In genomic region chr16:67528870-67529638, GRCh38 we compare ENCODE assay signal across 8 cellular contexts. TPM values are rescaled to one million over a fixed set of nuclear protein-coding genes. Genes with fewer than 3 reads are reported as not detected.
DNase-seq lines count a peak whose midpoint lies in the region; ATAC-seq, FAIRE-seq and TF ChIP-seq lines count a peak whose summit lies in the region.

No MANE protein-coding gene starts in this region.

- DNase-seq in AG08396 (ENCODE audit: low spot score) (peak; percentile 71), RPMI8226 (peak; percentile 71), cerebellum (ENCODE audit: low spot score) (peak; percentile 42), HepG2 (ENCODE audit: low spot score) (no peak), substantia nigra (lab: John Stamatoyannopoulos, UW) (peak in 21 of 49 donors; percentile 20 to 78 (median 49))

- peak overlapping the region; percentile 69 to 82 (median 74) for H3K4me3 ChIP-seq in HepG2 (replicated peaks in 1 of 3; ENCODE audit: insufficient read depth in 1 of 3, low read depth in 2 of 3, low read length in 3 of 3)

- peak; percentile 1; the same call in 1 of the 2 replicates for TF ChIP-seq CTCF in HepG2 (CRISPR knock-in tag; IDR thresholded peaks at IDR 0.05)

- H3K9me3 ChIP-seq in HepG2 (ENCODE audit: low read length): no peaks in the 10 kb centered on the region

- CTCF ChIA-PET in HepG2 (lab: Yijun Ruan, JAX; ENCODE audit: low intra/inter-chr PET ratio, low total read pairs): interaction anchor here (1.1 to 1.6 kb wide), 2 partner anchors 8 to 9 kb away, joined by 3 to 5 read pairs; no protein-coding TSS in a partner anchor

- peaks cover 17% of the 10 kb centered on the region; the same call in 1 of the 2 replicates for H4K20me1 ChIP-seq in HepG2 (ENCODE audit: insufficient read depth, low read length)

- FAIRE-seq in HepG2 (lab: Jason Lieb, UNC): no peak

- ATAC-seq in GM19463 (IDR thresholded peaks at IDR 0.05; ENCODE audit: unreplicated experiment) (peak; percentile 25), HepG2 (peak; percentile 23), HG03378 (IDR thresholded peaks at IDR 0.05; ENCODE audit: unreplicated experiment) (no peak), HG03095 (IDR thresholded peaks at IDR 0.05; ENCODE audit: unreplicated experiment) (no peak)

- peak; percentile 13; the same call in 1 of the 2 replicates for TF ChIP-seq RAD21 in HepG2 (CRISPR knock-in tag; IDR thresholded peaks at IDR 0.05)

- peak; percentile 37 to 75; a peak in 2 of 4 replicates for TF ChIP-seq POLR2A in HepG2 (IDR thresholded peaks at IDR 0.05; ENCODE audit: insufficient read depth in 1 of 2, low read depth in 2 of 2, low read length in 2 of 2)

- peaks cover 73% of the 10 kb centered on the region for H3K4me1 ChIP-seq in HepG2 (ENCODE audit: insufficient read depth, low read length)

- peaks cover 9 to 28% of the 10 kb centered on the region in 2 experiments; a peak in 4 of 5 replicates for H3K27me3 ChIP-seq in HepG2 (ENCODE audit: control insufficient read depth in 1 of 2, insufficient read depth in 2 of 2, low read length in 2 of 2)

- WGBS in HepG2 (ENCODE audit: low lambda C conversion rate): 3% methylated on average over 33 of the region's 66 CpGs

- BruUV-seq in HepG2 (replicated peaks; lab: Mats Ljungman, UMichigan): no TSS peak

- peaks cover 4% of the 10 kb centered on the region for H3K79me2 ChIP-seq in HepG2 (ENCODE audit: insufficient read depth, low read length)

- no peaks in the 10 kb centered on the region for H3K36me3 ChIP-seq in HepG2 (replicated peaks in 1 of 2; ENCODE audit: control insufficient read depth in 1 of 2, insufficient read depth in 2 of 2, low read length in 2 of 2)

- in situ Hi-C loops in HepG2 (cut with HindIII; ENCODE audit: extremely low pct_ligation_motif_present, low pct_unique_long_range_greater_than_20kb): no loop called here

- intact Hi-C loops in HepG2 (cut with micrococcal nuclease; ENCODE audit: unreplicated experiment): no loop called here

- TF ChIP-seq EP300 in HepG2 (IDR thresholded peaks at IDR 0.05; ENCODE audit: low read depth in 2 of 2, low read length in 2 of 2): no peak
- TF ChIP-seq EP300 in HepG2 (CRISPR knock-in tag; IDR thresholded peaks at IDR 0.05; ENCODE audit: borderline replicate concordance): no peak

- H2AFZ ChIP-seq in HepG2 (ENCODE audit: low read length): no peak overlapping the region

- H3K9ac ChIP-seq in HepG2 (ENCODE audit: insufficient read depth, low read depth, low read length): peak overlapping the region; percentile 74

- H3K4me2 ChIP-seq in HepG2 (ENCODE audit: low read depth, low read length): peak overlapping the region; percentile 99

- POLR2A ChIA-PET in HepG2 (lab: Yijun Ruan, JAX): interaction anchor here (0.8 to 2.8 kb wide), 9 partner anchors 8 to 551 kb away, joined by 3 to 19 read pairs (median 5); partner anchors contain the start of genes ACD, C16orf86, CTCF and ENKD1

- peak overlapping the region; percentile 19 for H3K27ac ChIP-seq in HepG2 (ENCODE audit: extremely low read length, insufficient read depth, low read length)
- peak overlapping the region; percentile 81 for H3K27ac ChIP-seq in substantia nigra (ENCODE audit: low read depth, low read length, poor library complexity, severe bottlenecking)

RNA-seq across cellular contexts. Expression of gene RIPOR1, which starts 0.4 kb away (rescaled TPM):
- total RNA-seq in cerebellum: 31.1 TPM
- total RNA-seq in HepG2 (2016; rRNA removed; fragmentation: Illumina TruSeq; extraction: Trizol): 4.6 and 11.2 TPM in 2 replicates
- total RNA-seq in HepG2 (2016; cell fraction: cytosol; rRNA removed; fragmentation: Illumina TruSeq; extraction: Trizol; ENCODE audit: low read depth): 3.4 and 4.7 TPM in 2 replicates
- 3.9 and 9.6 TPM in 2 replicates for total RNA-seq in HepG2 (2016; cell fraction: insoluble cytoplasmic fraction; rRNA removed; fragmentation: Illumina TruSeq; extraction: Trizol)
- total RNA-seq in HepG2 (2016; cell fraction: membrane; rRNA removed; fragmentation: Illumina TruSeq; extraction: Trizol): 8.9 and 11.8 TPM in 2 replicates
- 12.3 and 18.6 TPM in 2 replicates for total RNA-seq in HepG2 (2016; cell fraction: nucleus; rRNA removed; fragmentation: Illumina TruSeq; extraction: Trizol)
- polyA plus RNA-seq in HepG2 (2011; rRNA removed): 5.7 and 8.1 TPM in 2 replicates
- polyA plus RNA-seq in HepG2 (2011; cell fraction: cytosol; rRNA removed): 2.4 and 3.4 TPM in 2 replicates
- polyA plus RNA-seq in HepG2 (2011; cell fraction: nucleus; rRNA removed): 40.0 and 43.3 TPM in 2 replicates
- polyA plus RNA-seq in HepG2 (2012): 16.0 and 16.5 TPM in 2 replicates
- 1.9 and 2.2 TPM in 2 replicates for polyA plus RNA-seq in HepG2 (2016; cell fraction: cytosol; fragmentation: Illumina TruSeq; extraction: Trizol; ENCODE audit: low read depth)
- 7.7 and 13.5 TPM in 2 replicates for polyA plus RNA-seq in HepG2 (2016; cell fraction: insoluble cytoplasmic fraction; fragmentation: Illumina TruSeq; extraction: Trizol; ENCODE audit: low read depth)
- 5.9 and 6.9 TPM in 2 replicates for polyA plus RNA-seq in HepG2 (2016; cell fraction: membrane; fragmentation: Illumina TruSeq; extraction: Trizol; ENCODE audit: low read depth)
- polyA plus RNA-seq in HepG2 (2016; cell fraction: nucleus; fragmentation: Illumina TruSeq; extraction: Trizol; ENCODE audit: insufficient read depth, low read depth): 26.9 and 30.6 TPM in 2 replicates
- 7.9 and 21.6 TPM in 2 replicates for polyA minus RNA-seq in HepG2 (2011; rRNA and poly(A)+ RNA removed; ENCODE audit: low replicate concordance)
- polyA minus RNA-seq in HepG2 (2011; cell fraction: cytosol; rRNA and poly(A)+ RNA removed): 6.8 and 12.0 TPM in 2 replicates
- polyA minus RNA-seq in HepG2 (2011; cell fraction: nucleus; rRNA and poly(A)+ RNA removed): 11.6 and 18.2 TPM in 2 replicates

RNA-seq across cellular contexts. Expression of gene CTCF, which starts 33.3 kb away (rescaled TPM):
- 44.8 TPM for total RNA-seq in cerebellum
- total RNA-seq in HepG2 (2016; rRNA removed; fragmentation: Illumina TruSeq; extraction: Trizol): 37.5 and 59.3 TPM in 2 replicates
- total RNA-seq in HepG2 (2016; cell fraction: cytosol; rRNA removed; fragmentation: Illumina TruSeq; extraction: Trizol; ENCODE audit: low read depth): 34.6 and 44.2 TPM in 2 replicates
- total RNA-seq in HepG2 (2016; cell fraction: insoluble cytoplasmic fraction; rRNA removed; fragmentation: Illumina TruSeq; extraction: Trizol): 39.6 and 55.1 TPM in 2 replicates
- 33.3 and 34.7 TPM in 2 replicates for total RNA-seq in HepG2 (2016; cell fraction: membrane; rRNA removed; fragmentation: Illumina TruSeq; extraction: Trizol)
- 29.9 and 36.5 TPM in 2 replicates for total RNA-seq in HepG2 (2016; cell fraction: nucleus; rRNA removed; fragmentation: Illumina TruSeq; extraction: Trizol)
- polyA plus RNA-seq in HepG2 (2011; rRNA removed): 19.5 and 20.8 TPM in 2 replicates
- 13.7 and 18.2 TPM in 2 replicates for polyA plus RNA-seq in HepG2 (2011; cell fraction: cytosol; rRNA removed)
- 11.7 and 14.3 TPM in 2 replicates for polyA plus RNA-seq in HepG2 (2011; cell fraction: nucleus; rRNA removed)
- polyA plus RNA-seq in HepG2 (2012): 30.2 and 31.1 TPM in 2 replicates
- polyA plus RNA-seq in HepG2 (2016; cell fraction: cytosol; fragmentation: Illumina TruSeq; extraction: Trizol; ENCODE audit: low read depth): 4.1 and 4.9 TPM in 2 replicates
- 70.3 and 81.8 TPM in 2 replicates for polyA plus RNA-seq in HepG2 (2016; cell fraction: insoluble cytoplasmic fraction; fragmentation: Illumina TruSeq; extraction: Trizol; ENCODE audit: low read depth)
- 17.1 and 17.9 TPM in 2 replicates for polyA plus RNA-seq in HepG2 (2016; cell fraction: membrane; fragmentation: Illumina TruSeq; extraction: Trizol; ENCODE audit: low read depth)
- polyA plus RNA-seq in HepG2 (2016; cell fraction: nucleus; fragmentation: Illumina TruSeq; extraction: Trizol; ENCODE audit: insufficient read depth, low read depth): 63.9 and 64.9 TPM in 2 replicates
- polyA minus RNA-seq in HepG2 (2011; rRNA and poly(A)+ RNA removed; ENCODE audit: low replicate concordance): 21.8 and 43.8 TPM in 2 replicates
- 20.8 and 21.5 TPM in 2 replicates for polyA minus RNA-seq in HepG2 (2011; cell fraction: cytosol; rRNA and poly(A)+ RNA removed)
- 17.9 and 26.4 TPM in 2 replicates for polyA minus RNA-seq in HepG2 (2011; cell fraction: nucleus; rRNA and poly(A)+ RNA removed)

RNA-seq across cellular contexts. Expression of gene AGRP, which starts 45.7 kb away (rescaled TPM):
- total RNA-seq in cerebellum (not detected), HepG2 (2016; rRNA removed; fragmentation: Illumina TruSeq; extraction: Trizol) (not detected in 2 replicates)
- not detected in 2 replicates for total RNA-seq in HepG2 (2016; cell fraction: cytosol; rRNA removed; fragmentation: Illumina TruSeq; extraction: Trizol; ENCODE audit: low read depth)
- not detected in 2 replicates for total RNA-seq in HepG2 (2016; cell fraction: insoluble cytoplasmic fraction; rRNA removed; fragmentation: Illumina TruSeq; extraction: Trizol)
- total RNA-seq in HepG2 (2016; cell fraction: membrane; rRNA removed; fragmentation: Illumina TruSeq; extraction: Trizol): 0.28 TPM in 1 of 2 replicates, not detected in the other
- not detected in 2 replicates for total RNA-seq in HepG2 (2016; cell fraction: nucleus; rRNA removed; fragmentation: Illumina TruSeq; extraction: Trizol)
- polyA plus RNA-seq in HepG2 (2011; rRNA removed): not detected in 2 replicates
- 0.34 TPM in 1 of 2 replicates, not detected in the other for polyA plus RNA-seq in HepG2 (2011; cell fraction: cytosol; rRNA removed)
- not detected in 2 replicates for polyA plus RNA-seq in HepG2 (2011; cell fraction: nucleus; rRNA removed)
- polyA plus RNA-seq in HepG2 (2012): 0.75 TPM in 1 of 2 replicates, not detected in the other
- polyA plus RNA-seq in HepG2 (2016; cell fraction: cytosol; fragmentation: Illumina TruSeq; extraction: Trizol; ENCODE audit: low read depth): not detected in 2 replicates
- not detected in 2 replicates for polyA plus RNA-seq in HepG2 (2016; cell fraction: insoluble cytoplasmic fraction; fragmentation: Illumina TruSeq; extraction: Trizol; ENCODE audit: low read depth)
- not detected in 2 replicates for polyA plus RNA-seq in HepG2 (2016; cell fraction: membrane; fragmentation: Illumina TruSeq; extraction: Trizol; ENCODE audit: low read depth)
- not detected in 2 replicates for polyA plus RNA-seq in HepG2 (2016; cell fraction: nucleus; fragmentation: Illumina TruSeq; extraction: Trizol; ENCODE audit: insufficient read depth, low read depth)
- polyA minus RNA-seq in HepG2 (2011; rRNA and poly(A)+ RNA removed; ENCODE audit: low replicate concordance): not detected in 2 replicates
- polyA minus RNA-seq in HepG2 (2011; cell fraction: cytosol; rRNA and poly(A)+ RNA removed): not detected in 2 replicates
- not detected in 2 replicates for polyA minus RNA-seq in HepG2 (2011; cell fraction: nucleus; rRNA and poly(A)+ RNA removed)

RNA-seq across cellular contexts. Expression of gene ATP6V0D1, which starts 48.1 kb away (rescaled TPM):
- 74.9 TPM for total RNA-seq in cerebellum
- 49.5 and 51.1 TPM in 2 replicates for total RNA-seq in HepG2 (2016; rRNA removed; fragmentation: Illumina TruSeq; extraction: Trizol)
- 13.5 and 16.0 TPM in 2 replicates for total RNA-seq in HepG2 (2016; cell fraction: cytosol; rRNA removed; fragmentation: Illumina TruSeq; extraction: Trizol; ENCODE audit: low read depth)
- total RNA-seq in HepG2 (2016; cell fraction: insoluble cytoplasmic fraction; rRNA removed; fragmentation: Illumina TruSeq; extraction: Trizol): 45.3 and 52.4 TPM in 2 replicates
- total RNA-seq in HepG2 (2016; cell fraction: membrane; rRNA removed; fragmentation: Illumina TruSeq; extraction: Trizol): 23.6 and 25.5 TPM in 2 replicates
- total RNA-seq in HepG2 (2016; cell fraction: nucleus; rRNA removed; fragmentation: Illumina TruSeq; extraction: Trizol): 26.3 and 30.4 TPM in 2 replicates
- 54.2 and 61.3 TPM in 2 replicates for polyA plus RNA-seq in HepG2 (2011; rRNA removed)
- 55.2 and 57.9 TPM in 2 replicates for polyA plus RNA-seq in HepG2 (2011; cell fraction: cytosol; rRNA removed)
- 32.7 and 35.9 TPM in 2 replicates for polyA plus RNA-seq in HepG2 (2011; cell fraction: nucleus; rRNA removed)
- polyA plus RNA-seq in HepG2 (2012): 29.3 and 41.3 TPM in 2 replicates
- polyA plus RNA-seq in HepG2 (2016; cell fraction: cytosol; fragmentation: Illumina TruSeq; extraction: Trizol; ENCODE audit: low read depth): 16.4 and 17.3 TPM in 2 replicates
- polyA plus RNA-seq in HepG2 (2016; cell fraction: insoluble cytoplasmic fraction; fragmentation: Illumina TruSeq; extraction: Trizol; ENCODE audit: low read depth): 55.4 and 63.8 TPM in 2 replicates
- polyA plus RNA-seq in HepG2 (2016; cell fraction: membrane; fragmentation: Illumina TruSeq; extraction: Trizol; ENCODE audit: low read depth): 21.4 and 22.6 TPM in 2 replicates
- 45.0 and 53.3 TPM in 2 replicates for polyA plus RNA-seq in HepG2 (2016; cell fraction: nucleus; fragmentation: Illumina TruSeq; extraction: Trizol; ENCODE audit: insufficient read depth, low read depth)
- 104 and 246 TPM in 2 replicates for polyA minus RNA-seq in HepG2 (2011; rRNA and poly(A)+ RNA removed; ENCODE audit: low replicate concordance)
- 37.9 and 45.0 TPM in 2 replicates for polyA minus RNA-seq in HepG2 (2011; cell fraction: cytosol; rRNA and poly(A)+ RNA removed)
- polyA minus RNA-seq in HepG2 (2011; cell fraction: nucleus; rRNA and poly(A)+ RNA removed): 14.7 and 19.8 TPM in 2 replicates

Comparison
In these comparisons a context has a peak if more than half of its experiments do, and no peak if none do; other contexts are left out.
1. ATAC-seq: peak in GM19463 (single experiment) and HepG2 (single experiment); none in HG03378 (single experiment) and HG03095 (single experiment).